8 cellular contexts compared by ENCODE assay signal in genomic region chr9:135478858-135479468, GRCh38. TPM values are rescaled to one million over a fixed set of nuclear protein-coding genes. Genes with fewer than 3 reads are reported as not detected.
DNase-seq lines count a peak whose midpoint lies in the region; ATAC-seq and TF ChIP-seq lines count a peak whose summit lies in the region.

No MANE protein-coding gene starts in this region.

- peaks cover 0 to 3% of the 10 kb centered on the region in 2 donors for H3K36me3 Mint-ChIP-seq in CD4-positive, alpha-beta memory T cell
- H3K36me3 Mint-ChIP-seq in activated T-helper 17 cell treated with anti-CD3 and anti-CD28 coated beads, Interleukin-2, amount 50 U/mL, for 72 hours (ENCODE audit: low read depth), result peaks cover 4% of the 10 kb centered on the region

- TF ChIP-seq CTCF in HL-60 (IDR thresholded peaks at IDR 0.05; ENCODE audit: insufficient read depth, low read length) (no peak), omental fat pad (IDR thresholded peaks at IDR 0.05) (no peak)

- no peak overlapping the region for H3K27ac ChIP-seq in CD4-positive, alpha-beta memory T cell (ENCODE audit: low read depth, low read length)
- no peak overlapping the region for H3K27ac ChIP-seq in HL-60 (replicated peaks)

- H3K27me3 Mint-ChIP-seq in CD4-positive, alpha-beta memory T cell, result peaks cover 18 to 25% of the 10 kb centered on the region in 2 donors
- H3K27me3 Mint-ChIP-seq in activated T-helper 17 cell treated with anti-CD3 and anti-CD28 coated beads, Interleukin-2, amount 50 U/mL, for 72 hours, result peaks cover 6% of the 10 kb centered on the region

- ATAC-seq in activated T-helper 17 cell treated with anti-CD3 and anti-CD28 coated beads, Interleukin-2, amount 50 U/mL, for 72 hours (replicated peaks), result peak; percentile 22
- ATAC-seq in omental fat pad (ENCODE audit: low FRiP score), result peak; percentile 37
- ATAC-seq in GM18870 (IDR thresholded peaks at IDR 0.05; ENCODE audit: unreplicated experiment), result no peak
- ATAC-seq in HG02938 (IDR thresholded peaks at IDR 0.05; ENCODE audit: unreplicated experiment), result no peak

- H3K4me1 Mint-ChIP-seq in CD4-positive, alpha-beta memory T cell, result peaks cover 0 to 22% (median 14%) of the 10 kb centered on the region in 4 donors
- no peaks in the 10 kb centered on the region for H3K4me1 Mint-ChIP-seq in activated T-helper 17 cell treated with anti-CD3 and anti-CD28 coated beads, Interleukin-2, amount 50 U/mL, for 72 hours

- no peak for DNase-seq in CD4-positive, alpha-beta memory T cell
- DNase-seq in HL-60 (ENCODE audit: low read depth in 1 of 2, low spot score in 1 of 2) (no peak), head of caudate nucleus (peak in 29 of 42 donors; percentile 6 to 72 (median 33)), omental fat pad (ENCODE audit: low spot score) (no peak), NCI-H1436 (lab: John Stamatoyannopoulos, UW) (no peak)

- POLR2A ChIA-PET in CD4-positive, alpha-beta memory T cell (lab: Charles Lee; ENCODE audit: partially characterized antibody), result no interaction called here

- H3K36me3 ChIP-seq in CD4-positive, alpha-beta memory T cell (ENCODE audit: insufficient read depth, low read length), result no peaks in the 10 kb centered on the region

- peaks cover 16% of the 10 kb centered on the region for H3K4me1 ChIP-seq in CD4-positive, alpha-beta memory T cell (ENCODE audit: insufficient read depth, low read length)

- peaks cover 16% of the 10 kb centered on the region for H3K27me3 ChIP-seq in CD4-positive, alpha-beta memory T cell (ENCODE audit: insufficient read depth, low read length)
- peaks cover 31% of the 10 kb centered on the region for H3K27me3 ChIP-seq in HL-60 (ENCODE audit: insufficient read depth, poor library complexity, severe bottlenecking)

- H3K4me3 ChIP-seq in CD4-positive, alpha-beta memory T cell (ENCODE audit: low read length in 2 of 2), result no peak overlapping the region
- H3K4me3 ChIP-seq in HL-60 (replicated peaks; ENCODE audit: insufficient read depth, low read length), result peak overlapping the region; percentile 16

- H3K9me3 ChIP-seq in CD4-positive, alpha-beta memory T cell (ENCODE audit: control insufficient read depth in 1 of 2, low read length in 2 of 2), result no peaks in the 10 kb centered on the region

- CTCF ChIA-PET in CD4-positive, alpha-beta memory T cell (lab: Charles Lee; ENCODE audit: partially characterized antibody), result interaction anchor here (1.2 kb wide), 1 partner anchor 9 kb away, joined by 4 read pairs; no protein-coding TSS in a partner anchor

- peak overlapping the region in 2 of 7 donors; percentile 36 to 47 for H3K27ac Mint-ChIP-seq in CD4-positive, alpha-beta memory T cell
- no peak overlapping the region for H3K27ac Mint-ChIP-seq in activated T-helper 17 cell treated with anti-CD3 and anti-CD28 coated beads, Interleukin-2, amount 50 U/mL, for 72 hours

- intact Hi-C loops in CD4-positive, alpha-beta memory T cell (cut with micrococcal nuclease), result no loop called here
- intact Hi-C loops in head of caudate nucleus (cut with DNase I), result no loop called here

- H3K4me3 Mint-ChIP-seq in CD4-positive, alpha-beta memory T cell, result peak overlapping the region; percentile 86 to 93 (median 88)
- peak overlapping the region; percentile 80 for H3K4me3 Mint-ChIP-seq in activated T-helper 17 cell treated with anti-CD3 and anti-CD28 coated beads, Interleukin-2, amount 50 U/mL, for 72 hours

- H3K9me3 Mint-ChIP-seq in CD4-positive, alpha-beta memory T cell, result peaks cover 0 to 1% (median 0%) of the 10 kb centered on the region in 8 donors
- no peaks in the 10 kb centered on the region for H3K9me3 Mint-ChIP-seq in activated T-helper 17 cell treated with anti-CD3 and anti-CD28 coated beads, Interleukin-2, amount 50 U/mL, for 72 hours

RNA-seq across cellular contexts. Expression of gene PPP1R26, which starts 0.6 kb away (rescaled TPM):
- total RNA-seq in CD4-positive, alpha-beta memory T cell, result 1 to 10 TPM; 1.9 TPM
- under 1 TPM in 1 of 2 donors, not detected in 1; 0.54 TPM for polyA plus RNA-seq in CD4-positive, alpha-beta memory T cell
- 1 to 10 TPM; 2.5 to 3.4 TPM for total RNA-seq in activated T-helper 17 cell treated with anti-CD3 and anti-CD28 coated beads, Interleukin-2, amount 50 U/mL, for 72 hours
- total RNA-seq in omental fat pad, result 10 to 100 TPM in 3 of 4 donors, 1 to 10 TPM in 1; 7.3 to 11.3 (median 10.9) TPM

RNA-seq across cellular contexts. Expression of gene MRPS2, which starts 21.5 kb away (rescaled TPM):
- total RNA-seq in CD4-positive, alpha-beta memory T cell, result 10 to 100 TPM; 26.2 to 28.2 TPM
- 10 to 100 TPM; 38.3 to 57.2 TPM for polyA plus RNA-seq in CD4-positive, alpha-beta memory T cell
- 10 to 100 TPM; 29.9 to 48.6 TPM for total RNA-seq in activated T-helper 17 cell treated with anti-CD3 and anti-CD28 coated beads, Interleukin-2, amount 50 U/mL, for 72 hours
- total RNA-seq in omental fat pad, result 10 to 100 TPM; 23.5 to 46.8 (median 34.9) TPM

RNA-seq across cellular contexts. Expression of gene LCN1, which starts 42.3 kb away (rescaled TPM):
- total RNA-seq in CD4-positive, alpha-beta memory T cell, result not detected
- not detected for polyA plus RNA-seq in CD4-positive, alpha-beta memory T cell
- not detected for total RNA-seq in activated T-helper 17 cell treated with anti-CD3 and anti-CD28 coated beads, Interleukin-2, amount 50 U/mL, for 72 hours
- not detected for total RNA-seq in omental fat pad

Comparison
In these comparisons a context has a peak if more than half of its experiments do, and no peak if none do; other contexts are left out.
1. DNase-seq: peak in head of caudate nucleus (29 of 42); none in CD4-positive, alpha-beta memory T cell (0 of 5), HL-60 (0 of 2), omental fat pad (single experiment) and NCI-H1436 (single experiment).
2. ATAC-seq: peak in activated T-helper 17 cell treated with anti-CD3 and anti-CD28 coated beads, Interleukin-2, amount 50 U/mL, for 72 hours (single experiment) and omental fat pad (single experiment); none in GM18870 (single experiment) and HG02938 (single experiment).